ENCODE assay signal across 8 cellular contexts in genomic region chr17:7306911-7307685, GRCh38. TPM values are rescaled to one million over a fixed set of nuclear protein-coding genes. Genes with fewer than 3 reads are reported as not detected.
DNase-seq lines count a peak whose midpoint lies in the region; ATAC-seq and TF ChIP-seq lines count a peak whose summit lies in the region.

TSS of gene EIF5A (plus strand) at chr17:7307628. CDS start at chr17:7309636, 2,008 bp downstream.

- peaks cover 29% of the 10 kb centered on the region for H3K36me3 Mint-ChIP-seq in endothelial cell (ENCODE audit: low read depth, unreplicated experiment)

- TF ChIP-seq CTCF in OCI-LY7 (conservative IDR thresholded peaks at IDR 0.05; ENCODE audit: low read length), result no peak
- TF ChIP-seq CTCF in endothelial cell (IDR thresholded peaks at IDR 0.05; ENCODE audit: unreplicated experiment), result no peak

- H3K27ac Mint-ChIP-seq in endothelial cell (ENCODE audit: unreplicated experiment), result peak within 1 kb of the TSS; percentile 92

- H3K4me1 Mint-ChIP-seq in endothelial cell (ENCODE audit: unreplicated experiment), result peaks cover 29% of the 10 kb centered on the region

- no peaks in the 10 kb centered on the region for H3K9me3 ChIP-seq in OCI-LY7 (ENCODE audit: low read length)

- CTCF ChIA-PET in OCI-LY7 (lab: Charles Lee; ENCODE audit: unreplicated experiment), result no interaction called here

- POLR2A ChIA-PET in OCI-LY7 (lab: Charles Lee), result no interaction called here

- peaks cover 44% of the 10 kb centered on the region for H3K36me3 ChIP-seq in OCI-LY7 (ENCODE audit: insufficient read depth, low read length)

- peaks cover 43% of the 10 kb centered on the region for H3K79me2 ChIP-seq in OCI-LY7 (ENCODE audit: insufficient read depth, low read depth, low read length)

- peaks cover 24% of the 10 kb centered on the region for H4K20me1 ChIP-seq in OCI-LY7 (ENCODE audit: insufficient read depth, low read length)

- no TSS peak for BruUV-seq in OCI-LY7 (replicated peaks; lab: Mats Ljungman, UMichigan)

- H2AFZ ChIP-seq in OCI-LY7 (ENCODE audit: low read length), result peak within 1 kb of the TSS; percentile 32; the same call in 1 of the 2 replicates

- peak within 1 kb of the TSS; percentile 96 for H3K4me3 Mint-ChIP-seq in endothelial cell (ENCODE audit: unreplicated experiment)

- H3K4me2 ChIP-seq in OCI-LY7 (ENCODE audit: low read length), result peak within 1 kb of the TSS; percentile 77

- DNase-seq in D341Med (ENCODE audit: low spot score) (peak; percentile 90), HuH-7.5 (ENCODE audit: low spot score) (peak; percentile 96), OCI-LY7 (ENCODE audit: low spot score) (peak; percentile 100), activated T-cell treated with anti-CD3 and anti-CD28 coated beads for 1 hour (ENCODE audit: low read depth) (peak; percentile 100), endothelial cell (ENCODE audit: low spot score) (peak; percentile 100), midbrain (lab: John Stamatoyannopoulos, UW) (peak; percentile 99)
- DNase-seq in stimulated activated CD8-positive, alpha-beta memory T cell treated with anti-CD3 and anti-CD28 coated beads, Interleukin-2, amount 100 ng/mL, for 1 hour (ENCODE audit: low read depth in 2 of 2), result peak; percentile 100

- H3K4me3 ChIP-seq in OCI-LY7 (ENCODE audit: low read depth, low read length, poor library complexity, severe bottlenecking), result peak within 1 kb of the TSS; percentile 99

- no peaks in the 10 kb centered on the region for H3K9me2 ChIP-seq in OCI-LY7 (ENCODE audit: insufficient read depth, low read length)

- H3K27me3 Mint-ChIP-seq in endothelial cell (ENCODE audit: unreplicated experiment), result peaks cover 19% of the 10 kb centered on the region

- no peaks in the 10 kb centered on the region for H3K9me3 Mint-ChIP-seq in endothelial cell (ENCODE audit: unreplicated experiment)

- ATAC-seq in GM21515 (IDR thresholded peaks at IDR 0.05; ENCODE audit: unreplicated experiment), result peak; percentile 63

- intact Hi-C loops in OCI-LY7 (cut with micrococcal nuclease; ENCODE audit: unreplicated experiment), result loop anchor here (1.0 to 2.0 kb wide), 3 partner anchors 22 to 93 kb away; partner anchors contain the start of genes ELP5 and NEURL4

- peaks cover 38% of the 10 kb centered on the region for H3K4me1 ChIP-seq in OCI-LY7 (ENCODE audit: insufficient read depth, low read length, poor library complexity, severe bottlenecking)

- H3K27ac ChIP-seq in OCI-LY7 (ENCODE audit: low read depth, low read length, poor library complexity, severe bottlenecking), result peak within 1 kb of the TSS; percentile 95

RNA-seq across cellular contexts. Expression of gene EIF5A, which starts in this region (rescaled TPM):
- total RNA-seq in OCI-LY7 (2014; rRNA removed; shearing (Covaris generic)), result 491 and 519 TPM in 2 replicates
- total RNA-seq in OCI-LY7 (2022), result 692 and 803 TPM in 2 replicates
- 362 TPM for total RNA-seq in endothelial cell (ENCODE audit: unreplicated experiment)

Comparison
In these comparisons a context has a peak if more than half of its experiments do, and no peak if none do; other contexts are left out.
1. Peak in every context shown above with its lines: DNase-seq, ATAC-seq, H3K4me3 ChIP-seq and H3K27ac ChIP-seq.